1 cellular context compared by ENCODE assay signal in genomic region chr2:108560241-108560811, GRCh38.
TF ChIP-seq lines count a peak whose summit lies in the region.

No MANE protein-coding gene starts in this region.

TF ChIP-seq in K562, 482 proteins besides CTCF, POLR2A, EP300 and RAD21:
- TF ChIP-seq MXD1 (CRISPR knock-in tag; IDR thresholded peaks at IDR 0.05; ENCODE audit: borderline replicate concordance, poor library complexity, severe bottlenecking), result no peak
- no peak for TF ChIP-seq ZBTB1 (CRISPR knock-in tag; IDR thresholded peaks at IDR 0.05; ENCODE audit: borderline replicate concordance, low read depth)
- no peak for TF ChIP-seq ZNF253 (CRISPR knock-in tag; conservative IDR thresholded peaks at IDR 0.05)
- no peak for TF ChIP-seq LEF1 (IDR thresholded peaks at IDR 0.05)
- TF ChIP-seq, protein P1, sequence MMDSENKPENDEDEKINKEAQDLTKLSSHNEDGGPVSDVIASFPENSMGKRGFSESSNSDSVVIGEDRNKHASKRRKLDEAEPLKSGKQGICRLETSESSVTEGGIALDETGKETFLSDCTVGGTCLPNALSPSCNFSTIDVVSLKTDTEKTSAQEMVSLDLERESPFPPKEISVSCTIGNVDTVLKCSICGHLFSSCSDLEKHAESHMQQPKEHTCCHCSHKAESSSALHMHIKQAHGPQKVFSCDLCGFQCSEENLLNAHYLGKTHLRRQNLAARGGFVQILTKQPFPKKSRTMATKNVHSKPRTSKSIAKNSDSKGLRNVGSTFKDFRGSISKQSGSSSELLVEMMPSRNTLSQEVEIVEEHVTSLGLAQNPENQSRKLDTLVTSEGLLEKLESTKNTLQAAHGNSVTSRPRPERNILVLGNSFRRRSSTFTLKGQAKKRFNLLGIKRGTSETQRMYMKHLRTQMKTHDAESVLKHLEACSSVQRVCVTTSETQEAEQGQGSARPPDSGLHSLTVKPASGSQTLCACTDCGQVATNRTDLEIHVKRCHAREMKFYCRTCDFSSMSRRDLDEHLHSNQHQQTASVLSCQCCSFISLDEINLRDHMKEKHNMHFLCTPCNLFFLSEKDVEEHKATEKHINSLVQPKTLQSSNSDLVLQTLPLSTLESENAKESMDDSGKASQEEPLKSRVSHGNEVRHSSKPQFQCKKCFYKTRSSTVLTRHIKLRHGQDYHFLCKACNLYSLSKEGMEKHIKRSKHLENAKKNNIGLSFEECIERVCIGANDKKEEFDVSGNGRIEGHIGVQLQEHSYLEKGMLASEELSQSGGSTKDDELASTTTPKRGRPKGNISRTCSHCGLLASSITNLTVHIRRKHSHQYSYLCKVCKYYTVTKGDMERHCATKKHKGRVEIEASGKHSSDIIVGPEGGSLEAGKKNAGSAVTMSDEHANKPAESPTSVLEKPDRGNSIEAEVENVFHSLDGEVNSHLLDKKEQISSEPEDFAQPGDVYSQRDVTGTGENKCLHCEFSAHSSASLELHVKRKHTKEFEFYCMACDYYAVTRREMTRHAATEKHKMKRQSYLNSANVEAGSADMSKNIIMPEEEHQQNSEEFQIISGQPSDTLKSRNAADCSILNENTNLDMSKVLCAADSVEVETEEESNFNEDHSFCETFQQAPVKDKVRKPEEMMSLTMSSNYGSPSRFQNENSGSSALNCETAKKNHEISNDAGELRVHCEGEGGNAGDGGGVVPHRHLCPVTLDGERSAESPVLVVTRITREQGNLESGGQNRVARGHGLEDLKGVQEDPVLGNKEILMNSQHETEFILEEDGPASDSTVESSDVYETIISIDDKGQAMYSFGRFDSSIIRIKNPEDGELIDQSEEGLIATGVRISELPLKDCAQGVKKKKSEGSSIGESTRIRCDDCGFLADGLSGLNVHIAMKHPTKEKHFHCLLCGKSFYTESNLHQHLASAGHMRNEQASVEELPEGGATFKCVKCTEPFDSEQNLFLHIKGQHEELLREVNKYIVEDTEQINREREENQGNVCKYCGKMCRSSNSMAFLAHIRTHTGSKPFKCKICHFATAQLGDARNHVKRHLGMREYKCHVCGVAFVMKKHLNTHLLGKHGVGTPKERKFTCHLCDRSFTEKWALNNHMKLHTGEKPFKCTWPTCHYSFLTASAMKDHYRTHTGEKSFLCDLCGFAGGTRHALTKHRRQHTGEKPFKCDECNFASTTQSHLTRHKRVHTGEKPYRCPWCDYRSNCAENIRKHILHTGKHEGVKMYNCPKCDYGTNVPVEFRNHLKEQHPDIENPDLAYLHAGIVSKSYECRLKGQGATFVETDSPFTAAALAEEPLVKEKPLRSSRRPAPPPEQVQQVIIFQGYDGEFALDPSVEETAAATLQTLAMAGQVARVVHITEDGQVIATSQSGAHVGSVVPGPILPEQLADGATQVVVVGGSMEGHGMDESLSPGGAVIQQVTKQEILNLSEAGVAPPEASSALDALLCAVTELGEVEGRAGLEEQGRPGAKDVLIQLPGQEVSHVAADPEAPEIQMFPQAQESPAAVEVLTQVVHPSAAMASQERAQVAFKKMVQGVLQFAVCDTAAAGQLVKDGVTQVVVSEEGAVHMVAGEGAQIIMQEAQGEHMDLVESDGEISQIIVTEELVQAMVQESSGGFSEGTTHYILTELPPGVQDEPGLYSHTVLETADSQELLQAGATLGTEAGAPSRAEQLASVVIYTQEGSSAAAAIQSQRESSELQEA (IDR thresholded peaks at IDR 0.05; ENCODE audit: low read depth), result no peak
- TF ChIP-seq TCF7 (IDR thresholded peaks at IDR 0.05; ENCODE audit: borderline replicate concordance), result no peak
- TF ChIP-seq MGA (IDR thresholded peaks at IDR 0.05), result no peak
- no peak for TF ChIP-seq SP2 (IDR thresholded peaks at IDR 0.05; ENCODE audit: extremely low read depth, low read depth, low read length, poor library complexity, severe bottlenecking)
- TF ChIP-seq ZNF143 (CRISPR knock-in tag; IDR thresholded peaks at IDR 0.05), result no peak
- TF ChIP-seq GTF2A2 (tag; IDR thresholded peaks at IDR 0.05), result no peak
- TF ChIP-seq, protein P2, sequence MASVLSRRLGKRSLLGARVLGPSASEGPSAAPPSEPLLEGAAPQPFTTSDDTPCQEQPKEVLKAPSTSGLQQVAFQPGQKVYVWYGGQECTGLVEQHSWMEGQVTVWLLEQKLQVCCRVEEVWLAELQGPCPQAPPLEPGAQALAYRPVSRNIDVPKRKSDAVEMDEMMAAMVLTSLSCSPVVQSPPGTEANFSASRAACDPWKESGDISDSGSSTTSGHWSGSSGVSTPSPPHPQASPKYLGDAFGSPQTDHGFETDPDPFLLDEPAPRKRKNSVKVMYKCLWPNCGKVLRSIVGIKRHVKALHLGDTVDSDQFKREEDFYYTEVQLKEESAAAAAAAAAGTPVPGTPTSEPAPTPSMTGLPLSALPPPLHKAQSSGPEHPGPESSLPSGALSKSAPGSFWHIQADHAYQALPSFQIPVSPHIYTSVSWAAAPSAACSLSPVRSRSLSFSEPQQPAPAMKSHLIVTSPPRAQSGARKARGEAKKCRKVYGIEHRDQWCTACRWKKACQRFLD (CRISPR knock-in tag; IDR thresholded peaks at IDR 0.05), result no peak
- no peak for TF ChIP-seq RBM25 (IDR thresholded peaks at IDR 0.05; ENCODE audit: low read depth, low read length, severe bottlenecking)
- TF ChIP-seq ZNF79 (CRISPR knock-in tag; IDR thresholded peaks at IDR 0.05; ENCODE audit: low read depth), result no peak
